11 cellular contexts compared by ENCODE assay signal in the genomic region with DNA sequence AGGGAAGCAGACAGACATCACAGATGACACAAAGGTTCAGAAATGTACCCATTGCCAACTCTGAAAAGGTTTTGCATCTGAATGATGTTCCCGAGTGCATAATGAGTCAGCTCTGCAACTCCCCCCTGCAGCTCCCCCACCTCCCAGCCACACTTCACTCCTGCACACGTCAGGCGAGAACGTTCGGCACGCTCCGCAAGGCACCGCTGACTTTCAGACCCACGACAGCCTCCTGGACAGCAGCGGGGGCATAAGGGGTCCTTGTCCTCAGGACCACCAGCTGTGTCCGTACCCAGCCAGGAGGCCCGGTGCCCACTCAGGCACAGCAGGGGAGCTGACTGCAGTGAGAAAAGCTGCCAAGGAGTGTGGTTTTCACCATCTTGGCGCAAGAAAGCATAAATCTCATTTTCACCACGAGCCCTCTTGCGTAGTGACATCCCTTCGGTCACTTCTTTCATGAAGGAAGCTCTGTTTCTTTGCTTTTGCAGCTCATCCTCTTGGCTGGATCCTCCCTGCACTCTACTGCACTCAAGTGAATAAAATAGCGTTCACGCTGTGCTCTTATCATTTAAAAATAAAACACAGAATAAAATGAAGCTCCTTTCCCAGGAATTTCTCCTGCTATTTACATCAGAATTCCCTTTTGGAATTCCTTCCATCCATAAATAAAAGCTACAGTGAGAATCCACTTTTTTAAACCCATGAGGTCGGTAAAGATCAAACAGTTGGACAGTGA. TPM values are rescaled to one million over a fixed set of nuclear protein-coding genes. Genes with fewer than 3 reads are reported as not detected.
DNase-seq lines count a peak whose midpoint lies in the region; ATAC-seq and TF ChIP-seq lines count a peak whose summit lies in the region.
"Had no signal": no experiment of that assay in that cellular context is flagged by ENCODE, and none has a peak within 500 bp of the region (broad histone marks: within the 10 kb centered on the region; RNA-seq: fewer than 3 reads in every experiment).

No MANE protein-coding gene starts in this region.

- peak overlapping the region; percentile 42 for H3K4me3 ChIP-seq in ACC112 (ENCODE audit: low read depth, low read length)
- H3K4me3 ChIP-seq in epithelial cell of proximal tubule (ENCODE audit: low read depth, low read length) = no peak overlapping the region
- H3K4me3 ChIP-seq: heart right ventricle had no signal

- no peaks in the 10 kb centered on the region for H3K27me3 ChIP-seq in ACC112 (ENCODE audit: insufficient read depth, low read length)

- no peak for TF ChIP-seq CTCF in epithelial cell of proximal tubule (conservative IDR thresholded peaks at IDR 0.05; ENCODE audit: low read depth, low read length)
- TF ChIP-seq CTCF in nephron (IDR thresholded peaks at IDR 0.05; ENCODE audit: unreplicated experiment in 3 of 3) = no peak

- peak overlapping the region; percentile 88 for H3K27ac ChIP-seq in ACC112 (ENCODE audit: low read depth, low read length)

- peak; percentile 82 for DNase-seq in LHCN-M2 (ENCODE audit: low read depth)
- peak; percentile 15 for DNase-seq in epithelial cell of proximal tubule (ENCODE audit: low read depth)
- no peak for DNase-seq in COLO668 (lab: John Stamatoyannopoulos, UW; ENCODE audit: unreplicated experiment)
- DNase-seq in SHP77 (lab: John Stamatoyannopoulos, UW) = no peak
- DNase-seq: activated CD4-positive, alpha-beta T cell treated with anti-CD3 and anti-CD28 coated beads, Interleukin-2, amount 10 ng/mL, durations not matched to agents 24 days and 14 days; CD8-positive, alpha-beta memory T cell; heart right ventricle had no signal

- ATAC-seq in HG02571 (IDR thresholded peaks at IDR 0.05; ENCODE audit: unreplicated experiment) = no peak
- no peak for ATAC-seq in HG03025 (IDR thresholded peaks at IDR 0.05; ENCODE audit: low FRiP score, unreplicated experiment)

- H2AFZ ChIP-seq in ACC112 (ENCODE audit: low read length, unreplicated experiment) = no peak overlapping the region

- peak overlapping the region in 2 of 3 experiments; percentile 9 to 40 for H3K27ac Mint-ChIP-seq in nephron
- H3K27ac Mint-ChIP-seq: activated CD4-positive, alpha-beta T cell treated with anti-CD3 and anti-CD28 coated beads, Interleukin-2, amount 10 ng/mL, durations not matched to agents 24 days and 14 days had no signal

- H3K4me3 Mint-ChIP-seq in nephron = peak overlapping the region in 1 of 3 experiments; percentile 47
- H3K4me3 Mint-ChIP-seq: activated CD4-positive, alpha-beta T cell treated with anti-CD3 and anti-CD28 coated beads, Interleukin-2, amount 10 ng/mL, durations not matched to agents 24 days and 14 days had no signal

- no peaks in the 10 kb centered on the region for H3K36me3 ChIP-seq in ACC112 (ENCODE audit: insufficient read depth, low read length)
- H3K36me3 ChIP-seq: heart right ventricle had no signal

- peaks cover 52% of the 10 kb centered on the region for H3K4me1 ChIP-seq in ACC112 (ENCODE audit: control insufficient read depth, insufficient read depth, low read length, unreplicated experiment)

- H3K27me3 Mint-ChIP-seq in nephron (ENCODE audit: low read depth) = peaks cover 15% of the 10 kb centered on the region

- H3K9me3 Mint-ChIP-seq in nephron = no peaks in the 10 kb centered on the region
- H3K9me3 Mint-ChIP-seq: activated CD4-positive, alpha-beta T cell treated with anti-CD3 and anti-CD28 coated beads, Interleukin-2, amount 10 ng/mL, durations not matched to agents 24 days and 14 days; CD8-positive, alpha-beta memory T cell had no signal

- H3K4me1 Mint-ChIP-seq in nephron = peaks cover 35% of the 10 kb centered on the region
- H3K4me1 Mint-ChIP-seq: activated CD4-positive, alpha-beta T cell treated with anti-CD3 and anti-CD28 coated beads, Interleukin-2, amount 10 ng/mL, durations not matched to agents 24 days and 14 days had no signal

- H3K36me3 Mint-ChIP-seq in nephron (ENCODE audit: low read depth) = peaks cover 4% of the 10 kb centered on the region
- H3K36me3 Mint-ChIP-seq: CD8-positive, alpha-beta memory T cell had no signal

- H3K79me2 ChIP-seq in ACC112 (ENCODE audit: control insufficient read depth, insufficient read depth, low read length, unreplicated experiment) = peaks cover 73% of the 10 kb centered on the region

RNA-seq across cellular contexts. Expression of a gene that starts 9.9 kb away (rescaled TPM):
- 148 and 189 TPM in 2 replicates for total RNA-seq in LHCN-M2 (2014; rRNA removed)
- 47.1 TPM for polyA plus RNA-seq in LHCN-M2 (2012)
- 0.29 and 2.4 TPM in 2 replicates for total RNA-seq in epithelial cell of proximal tubule

RNA-seq across cellular contexts. Expression of a gene that starts 51.4 kb away (rescaled TPM):
- total RNA-seq in LHCN-M2 (2014; rRNA removed) = 26.7 and 33.8 TPM in 2 replicates
- polyA plus RNA-seq in LHCN-M2 (2012) = 19.9 TPM
- total RNA-seq in epithelial cell of proximal tubule = 22.0 and 23.9 TPM in 2 replicates

Comparison
In these comparisons a context has a peak if more than half of its experiments do, and no peak if none do; other contexts are left out.
1. DNase-seq: peak in LHCN-M2 (single experiment) and epithelial cell of proximal tubule (single experiment); none in COLO668 (single experiment) and SHP77 (0 of 2).
2. RNA of a gene that starts 9.9 kb away (total RNA-seq): 148 to 189 TPM in LHCN-M2; 0.29 to 2.4 TPM in epithelial cell of proximal tubule; every median in the first group is over 10 times any median in the second.